2 cellular contexts compared by ENCODE assay signal in the genomic region with DNA sequence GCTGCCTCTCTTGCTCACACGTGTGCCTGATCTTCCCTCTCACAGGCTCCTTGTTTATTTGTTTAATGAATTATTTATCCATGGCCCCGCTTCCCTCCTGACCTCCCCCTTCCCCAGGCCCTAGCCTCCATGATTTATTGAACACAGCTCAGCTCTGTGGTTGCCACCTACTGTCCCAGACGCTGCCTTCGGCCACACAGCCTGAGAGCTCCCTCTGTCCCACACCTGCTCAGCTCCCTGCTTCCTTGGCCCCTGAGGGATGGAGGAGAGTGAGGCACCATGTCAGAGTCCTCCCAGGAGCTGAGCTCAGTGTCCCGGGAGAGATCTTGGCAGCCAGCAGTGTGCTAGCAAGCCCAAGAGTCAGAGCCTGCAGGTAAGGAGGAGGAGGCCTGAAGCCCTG.
TF ChIP-seq lines count a peak whose summit lies in the region.

No MANE protein-coding gene starts in this region.

TF ChIP-seq in HEK293T, 16 proteins besides CTCF, POLR2A, EP300 and RAD21:
- no peak for TF ChIP-seq L3MBTL2 (conservative IDR thresholded peaks at IDR 0.05)
- no peak for TF ChIP-seq BHLHE40 (IDR thresholded peaks at IDR 0.05; ENCODE audit: borderline replicate concordance)
- no peak for TF ChIP-seq FOXK2 (IDR thresholded peaks at IDR 0.05)
- TF ChIP-seq ELF4 (IDR thresholded peaks at IDR 0.05) = no peak
- TF ChIP-seq NFRKB (IDR thresholded peaks at IDR 0.05) = no peak
- TF ChIP-seq, protein P1, sequence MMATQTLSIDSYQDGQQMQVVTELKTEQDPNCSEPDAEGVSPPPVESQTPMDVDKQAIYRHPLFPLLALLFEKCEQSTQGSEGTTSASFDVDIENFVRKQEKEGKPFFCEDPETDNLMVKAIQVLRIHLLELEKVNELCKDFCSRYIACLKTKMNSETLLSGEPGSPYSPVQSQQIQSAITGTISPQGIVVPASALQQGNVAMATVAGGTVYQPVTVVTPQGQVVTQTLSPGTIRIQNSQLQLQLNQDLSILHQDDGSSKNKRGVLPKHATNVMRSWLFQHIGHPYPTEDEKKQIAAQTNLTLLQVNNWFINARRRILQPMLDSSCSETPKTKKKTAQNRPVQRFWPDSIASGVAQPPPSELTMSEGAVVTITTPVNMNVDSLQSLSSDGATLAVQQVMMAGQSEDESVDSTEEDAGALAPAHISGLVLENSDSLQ (IDR thresholded peaks at IDR 0.05) = peak; percentile 71
- no peak for TF ChIP-seq SUZ12 (IDR thresholded peaks at IDR 0.05)

TF ChIP-seq in H1, 55 proteins besides CTCF, POLR2A, EP300 and RAD21:
- TF ChIP-seq KDM1A (IDR thresholded peaks at IDR 0.05; ENCODE audit: borderline replicate concordance, low read length) = no peak
- TF ChIP-seq SUZ12 (IDR thresholded peaks at IDR 0.05; ENCODE audit: low read length) = 0 out of 2 replicates have a peak, but pooled peaks have one; percentile 8
